Comparison of ENCODE assay signal across 13 cellular contexts in the genomic region with DNA sequence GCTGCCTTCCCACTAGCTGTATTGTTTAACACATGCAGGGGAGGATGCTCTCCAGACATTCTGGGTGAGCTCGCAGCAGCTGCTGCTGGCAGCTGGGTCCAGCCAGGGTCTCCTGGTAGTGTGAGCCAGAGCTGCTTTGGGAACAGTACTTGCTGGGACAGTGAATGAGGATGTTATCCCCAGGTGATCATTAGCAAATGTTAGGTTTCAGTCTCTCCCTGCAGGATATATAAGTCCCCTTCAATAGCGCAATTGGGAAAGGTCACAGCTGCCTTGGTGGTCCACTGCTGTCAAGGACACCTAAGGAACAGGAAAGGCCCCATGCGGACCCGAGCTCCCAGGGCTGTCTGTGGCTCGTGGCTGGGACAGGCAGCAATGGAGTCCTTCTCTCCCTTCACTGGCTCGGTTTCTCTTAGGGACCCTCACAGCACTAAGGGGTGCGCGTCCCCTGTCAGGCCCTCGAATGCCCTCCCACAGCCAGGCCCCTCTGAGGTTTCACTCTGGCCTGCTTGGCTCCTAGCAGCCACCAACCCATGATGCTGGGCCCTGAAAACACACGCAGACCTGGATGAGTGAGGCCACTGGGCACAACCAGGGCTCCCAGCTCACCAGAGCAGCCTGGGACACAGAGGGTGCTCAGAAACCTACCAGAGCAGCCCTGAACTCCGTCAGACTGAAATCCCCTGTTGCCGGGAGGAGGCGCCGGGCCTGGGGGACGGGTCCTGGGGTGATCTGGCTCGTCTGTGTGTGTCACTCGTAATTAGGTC.
DNase-seq lines count a peak whose midpoint lies in the region; ATAC-seq and TF ChIP-seq lines count a peak whose summit lies in the region.
"Had no signal": no experiment of that assay in that cellular context is flagged by ENCODE, and none has a peak within 500 bp of the region (broad histone marks: within the 10 kb centered on the region; RNA-seq: fewer than 3 reads in every experiment).

No MANE protein-coding gene starts in this region.

- peak overlapping the region; percentile 93 for H4K91ac ChIP-seq in IMR-90 (ENCODE audit: insufficient read depth, low read depth, low read length)

- H3K36me3 ChIP-seq in ACC112 (ENCODE audit: insufficient read depth, low read length) (peaks cover 10% of the 10 kb centered on the region), IMR-90 (ENCODE audit: control insufficient read depth, insufficient read depth, low read length) (peaks cover 25% of the 10 kb centered on the region), endodermal cell (ENCODE audit: control insufficient read depth, insufficient read depth, low read length) (no peaks in the 10 kb centered on the region), mesodermal cell (ENCODE audit: control insufficient read depth, insufficient read depth, low read length) (peaks cover 4% of the 10 kb centered on the region), spleen (peaks cover 0 to 21% (median 0%) of the 10 kb centered on the region in 6 donors)
- H3K36me3 ChIP-seq: colonic mucosa, neural progenitor cell had no signal

- TF ChIP-seq RAD21 in IMR-90 (IDR thresholded peaks at IDR 0.05; ENCODE audit: low read length) = no peak

- H3K4me2 ChIP-seq in IMR-90 (ENCODE audit: low read depth, low read length) = no peak overlapping the region
- H3K4me2 ChIP-seq: neural progenitor cell had no signal

- H3K18ac ChIP-seq in IMR-90 (ENCODE audit: low read depth, low read length) = peak overlapping the region; percentile 59

- no peak for TF ChIP-seq POLR2A in IMR-90 (IDR thresholded peaks at IDR 0.05; ENCODE audit: low read depth, low read length)
- no peak for TF ChIP-seq POLR2A in spleen (IDR thresholded peaks at IDR 0.05)

- WGBS in IMR-90 (ENCODE audit: extremely low coverage in 2 of 2, insufficient read length in 1 of 2), 2 experiments = 90% methylated on average over 2 of the region's 17 CpGs; no CpG with 5 or more reads in 1 of the 2 experiments
- 76 to 83% methylated on average over 2 to 17 of the region's 17 CpGs for WGBS in endodermal cell (ENCODE audit: insufficient coverage in 1 of 2, insufficient read length in 1 of 2), 2 experiments
- 76 to 79% methylated on average over 16 to 17 of the region's 17 CpGs for WGBS in mesodermal cell (ENCODE audit: insufficient coverage in 2 of 2), 2 experiments
- WGBS in spleen, 5 donors = 86 to 91% (median 89%) methylated on average over 12 to 17 of the region's 17 CpGs

- peak overlapping the region; percentile 69 for H3K14ac ChIP-seq in IMR-90 (replicated peaks; ENCODE audit: low read depth, low read length)

- H3K9me1 ChIP-seq in IMR-90 (ENCODE audit: insufficient read depth, low read length) = peaks cover 44% of the 10 kb centered on the region

- peak; percentile 53 for ATAC-seq in IMR-90 (ENCODE audit: low read depth)
- ATAC-seq in GM18861 (IDR thresholded peaks at IDR 0.05; ENCODE audit: unreplicated experiment) = no peak
- ATAC-seq: activated T-cell treated with anti-CD3 and anti-CD28 coated beads, Interleukin-2, amount 50 U/mL, for 72 hours had no signal

- H2AFZ ChIP-seq in ACC112 (ENCODE audit: low read length, unreplicated experiment) (no peak overlapping the region), IMR-90 (replicated peaks; ENCODE audit: low read length, poor library complexity) (peak overlapping the region; percentile 69)
- H2AFZ ChIP-seq: neural progenitor cell had no signal

- no peak overlapping the region for H3K27ac Mint-ChIP-seq in endodermal cell
- H3K27ac Mint-ChIP-seq: activated T-cell treated with anti-CD3 and anti-CD28 coated beads, Interleukin-2, amount 50 U/mL, for 72 hours; neural progenitor cell had no signal

- H2BK120ac ChIP-seq in IMR-90 (ENCODE audit: low read depth, low read length) = peak overlapping the region; percentile 92

- POLR2A ChIA-PET in IMR-90 (lab: Charles Lee; ENCODE audit: unreplicated experiment) = no interaction called here

- H3K4me1 Mint-ChIP-seq in endodermal cell = peaks cover 23% of the 10 kb centered on the region

- peak overlapping the region; percentile 8 to 77; a peak in 3 of 4 replicates for H4K8ac ChIP-seq in IMR-90 (ENCODE audit: low read depth in 2 of 2, low read length in 2 of 2)

- peak overlapping the region; percentile 87 for H2BK20ac ChIP-seq in IMR-90 (ENCODE audit: low read depth, low read length)

- H2AK9ac ChIP-seq in IMR-90 (replicated peaks; ENCODE audit: low read depth, low read length, poor library complexity) = peak overlapping the region; percentile 75

- no peak overlapping the region for H3K4me3 Mint-ChIP-seq in endodermal cell
- H3K4me3 Mint-ChIP-seq: activated T-cell treated with anti-CD3 and anti-CD28 coated beads, Interleukin-2, amount 50 U/mL, for 72 hours; neural progenitor cell had no signal

- CTCF ChIA-PET in IMR-90 (lab: Yijun Ruan, JAX) = interaction anchor here (0.9 to 1.4 kb wide), 2 partner anchors 19 to 64 kb away, joined by 3 to 7 read pairs; no protein-coding TSS in a partner anchor

- H3K79me2 ChIP-seq in ACC112 (ENCODE audit: control insufficient read depth, insufficient read depth, low read length, unreplicated experiment) = peaks cover 6% of the 10 kb centered on the region

- H2BK5ac ChIP-seq in IMR-90 (ENCODE audit: low read depth, low read length, poor library complexity, severe bottlenecking) = peak overlapping the region; percentile 91

- in situ Hi-C loops in IMR-90 (cut with MboI; ENCODE audit: low sequenced_read_pairs) = no loop called here

- H2BK15ac ChIP-seq in IMR-90 (ENCODE audit: low read depth, low read length) = peak overlapping the region; percentile 3; the same call in 2 of the 3 replicates

- peak overlapping the region; percentile 29; the same call in 1 of the 2 replicates for H3K9ac ChIP-seq in IMR-90 (ENCODE audit: low read depth, low read length)
- H3K9ac ChIP-seq in endodermal cell (ENCODE audit: extremely low read depth, low read length, poor library complexity, severe bottlenecking) = no peak overlapping the region
- H3K9ac ChIP-seq: neural progenitor cell had no signal

- H3K4me1 ChIP-seq in ACC112 (ENCODE audit: control insufficient read depth, insufficient read depth, low read length, unreplicated experiment) (peaks cover 36% of the 10 kb centered on the region), IMR-90 (ENCODE audit: control insufficient read depth, insufficient read depth, low read length) (peaks cover 37% of the 10 kb centered on the region), endodermal cell (ENCODE audit: control insufficient read depth, insufficient read depth, low read length) (no peaks in the 10 kb centered on the region), mesodermal cell (ENCODE audit: control insufficient read depth, insufficient read depth, low read length, poor library complexity, severe bottlenecking) (peaks cover 24% of the 10 kb centered on the region), spleen (peaks cover 0 to 4% (median 0%) of the 10 kb centered on the region in 6 donors)

- H3K27me3 Mint-ChIP-seq in endodermal cell (ENCODE audit: insufficient read depth) = no peaks in the 10 kb centered on the region

- no peaks in the 10 kb centered on the region for H4K20me1 ChIP-seq in IMR-90 (ENCODE audit: insufficient read depth, low read length)

- intact Hi-C loops in IMR-90 (cut with micrococcal nuclease) (loop anchor here (5.0 to 10.0 kb wide), 2 partner anchors 60 to 417 kb away; no protein-coding TSS in a partner anchor), spleen (cut with DNase I; ENCODE audit: low total_unique reads) (no loop called here)

- H3K27ac ChIP-seq in ACC112 (ENCODE audit: low read depth, low read length) = peak overlapping the region; percentile 81
- peak overlapping the region; percentile 85 for H3K27ac ChIP-seq in IMR-90 (ENCODE audit: insufficient read depth, low read length)
- H3K27ac ChIP-seq in endodermal cell (ENCODE audit: low read depth, low read length) = peak overlapping the region; percentile 24
- H3K27ac ChIP-seq in mesodermal cell (ENCODE audit: low read depth, low read length, severe bottlenecking) = peak overlapping the region; percentile 5
- no peak overlapping the region for H3K27ac ChIP-seq in spleen
- H3K27ac ChIP-seq: colonic mucosa, neural progenitor cell had no signal

- peaks cover 22 to 80% of the 10 kb centered on the region in 2 experiments; a peak in 3 of 4 replicates for H3K79me1 ChIP-seq in IMR-90 (ENCODE audit: low read depth in 1 of 2, low read length in 2 of 2)

- H3K9me3 ChIP-seq in IMR-90 (ENCODE audit: control insufficient read depth, insufficient read depth, low read length) = no peaks in the 10 kb centered on the region
- no peaks in the 10 kb centered on the region for H3K9me3 ChIP-seq in endodermal cell (ENCODE audit: control insufficient read depth, low read length)
- no peaks in the 10 kb centered on the region for H3K9me3 ChIP-seq in mesodermal cell (ENCODE audit: control insufficient read depth, low read length)
- no peaks in the 10 kb centered on the region for H3K9me3 ChIP-seq in spleen
- H3K9me3 ChIP-seq: colonic mucosa, transverse colon had no signal

- H4K5ac ChIP-seq in IMR-90 (ENCODE audit: low read depth, low read length) = peak overlapping the region; percentile 46

- no peak overlapping the region for H3K4me3 ChIP-seq in ACC112 (ENCODE audit: low read depth, low read length)
- no peak overlapping the region for H3K4me3 ChIP-seq in IMR-90 (ENCODE audit: insufficient read depth, low read depth, low read length)
- H3K4me3 ChIP-seq in endodermal cell (ENCODE audit: low read length) = no peak overlapping the region
- no peak overlapping the region for H3K4me3 ChIP-seq in mesodermal cell (ENCODE audit: extremely low read depth, insufficient read depth, low read length, poor library complexity, severe bottlenecking)
- no peak overlapping the region for H3K4me3 ChIP-seq in spleen
- H3K4me3 ChIP-seq: colonic mucosa, neural progenitor cell, transverse colon had no signal

- peak overlapping the region; percentile 89 for H3K4ac ChIP-seq in IMR-90 (ENCODE audit: low read depth, low read length)

- TF ChIP-seq CTCF in IMR-90 (conservative IDR thresholded peaks at IDR 0.05; ENCODE audit: low read depth, low read length) = peak; percentile 27; the same call in 1 of the 2 replicates
- no peak for TF ChIP-seq CTCF in endodermal cell (conservative IDR thresholded peaks at IDR 0.05)
- no peak for TF ChIP-seq CTCF in spleen (IDR thresholded peaks at IDR 0.05 in 8 of 11, conservative IDR thresholded peaks at IDR 0.05 in 3 of 11)

- H3K27me3 ChIP-seq in ACC112 (ENCODE audit: insufficient read depth, low read length) (no peaks in the 10 kb centered on the region), IMR-90 (ENCODE audit: control insufficient read depth, insufficient read depth, low read length) (no peaks in the 10 kb centered on the region), endodermal cell (ENCODE audit: control insufficient read depth, insufficient read depth, low read length, poor library complexity, severe bottlenecking) (no peaks in the 10 kb centered on the region), spleen (replicated peaks in 1 of 7) (no peaks in the 10 kb centered on the region)
- H3K27me3 ChIP-seq: colonic mucosa, neural progenitor cell, transverse colon had no signal

- H3K9me3 Mint-ChIP-seq in endodermal cell = no peaks in the 10 kb centered on the region
- H3K9me3 Mint-ChIP-seq: activated T-cell treated with anti-CD3 and anti-CD28 coated beads, Interleukin-2, amount 50 U/mL, for 72 hours; neural progenitor cell had no signal

- peak overlapping the region; percentile 54 for H3K23ac ChIP-seq in IMR-90 (ENCODE audit: low read depth, low read length)

- peak overlapping the region; percentile 96 for H2AK5ac ChIP-seq in IMR-90 (ENCODE audit: low read depth, low read length)

- peak overlapping the region; percentile 44 for H3K56ac ChIP-seq in IMR-90 (ENCODE audit: extremely low read depth, insufficient read depth, low read length)

- peak; percentile 36 for DNase-seq in IMR-90
- DNase-seq in endodermal cell = peak; percentile 74
- no peak for DNase-seq in spleen
- no peak for DNase-seq in NCI-H82 (lab: John Stamatoyannopoulos, UW)
- DNase-seq in midbrain (lab: John Stamatoyannopoulos, UW) = no peak
- DNase-seq: activated T-cell treated with anti-CD3 and anti-CD28 coated beads, Interleukin-2, amount 50 U/mL, for 72 hours; colonic mucosa; NCI-H1417 treated with DMSO at 0.1 percent for 48 hours; transverse colon had no signal

- H3K36me3 Mint-ChIP-seq in endodermal cell (ENCODE audit: low read depth) = no peaks in the 10 kb centered on the region

- dilution Hi-C loops in IMR-90 (cut with HindIII; ENCODE audit: low sequenced_read_pairs, unreplicated experiment) = no loop called here

- no TSS peak for BruUV-seq in IMR-90 (replicated peaks; lab: Mats Ljungman, UMichigan)

Comparison
In these comparisons a context has a peak if more than half of its experiments do, and no peak if none do; other contexts are left out.
1. H3K27ac ChIP-seq: peak in ACC112 (single experiment), IMR-90 (single experiment), endodermal cell (single experiment) and mesodermal cell (single experiment); none in spleen (0 of 8).
2. DNase-seq: peak in IMR-90 (single experiment) and endodermal cell (single experiment); none in spleen (single experiment), NCI-H82 (single experiment) and midbrain (single experiment).